ENCODE assay signal across 1 cellular context in the genomic region with DNA sequence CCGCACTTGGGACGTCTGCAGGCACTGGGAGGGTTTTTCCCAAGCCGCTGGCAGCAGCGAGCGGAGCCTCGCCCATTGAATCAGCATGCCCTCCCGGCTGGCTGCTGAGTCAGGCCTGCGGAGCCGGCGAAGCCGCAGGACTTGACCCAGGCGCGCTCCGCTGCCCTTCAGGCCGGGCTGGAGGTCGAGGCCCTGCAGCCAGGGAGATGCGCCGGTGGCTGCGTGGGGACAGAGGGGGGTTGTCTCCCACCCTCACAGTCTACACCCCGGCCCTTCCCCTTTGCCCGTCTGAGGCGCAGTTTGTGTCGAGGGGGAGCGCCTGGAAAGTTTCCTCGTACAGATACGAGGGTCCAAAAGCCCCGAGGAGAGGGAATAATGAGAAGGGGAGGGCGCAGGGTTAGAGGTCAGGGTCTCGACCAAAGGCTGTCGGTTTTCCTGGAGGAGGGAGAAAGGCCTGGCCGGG.
TF ChIP-seq lines count a peak whose summit lies in the region.

No MANE protein-coding gene starts in this region.

TF ChIP-seq in endothelial cell of umbilical vein, 7 proteins besides CTCF, POLR2A, EP300 and RAD21 (continued from another document):
- TF ChIP-seq, protein P1, sequence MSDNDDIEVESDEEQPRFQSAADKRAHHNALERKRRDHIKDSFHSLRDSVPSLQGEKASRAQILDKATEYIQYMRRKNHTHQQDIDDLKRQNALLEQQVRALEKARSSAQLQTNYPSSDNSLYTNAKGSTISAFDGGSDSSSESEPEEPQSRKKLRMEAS (IDR thresholded peaks at IDR 0.05; ENCODE audit: insufficient read depth, insufficient read length): peak; percentile 8
